ENCODE assay signal across 8 cellular contexts in the genomic region with DNA sequence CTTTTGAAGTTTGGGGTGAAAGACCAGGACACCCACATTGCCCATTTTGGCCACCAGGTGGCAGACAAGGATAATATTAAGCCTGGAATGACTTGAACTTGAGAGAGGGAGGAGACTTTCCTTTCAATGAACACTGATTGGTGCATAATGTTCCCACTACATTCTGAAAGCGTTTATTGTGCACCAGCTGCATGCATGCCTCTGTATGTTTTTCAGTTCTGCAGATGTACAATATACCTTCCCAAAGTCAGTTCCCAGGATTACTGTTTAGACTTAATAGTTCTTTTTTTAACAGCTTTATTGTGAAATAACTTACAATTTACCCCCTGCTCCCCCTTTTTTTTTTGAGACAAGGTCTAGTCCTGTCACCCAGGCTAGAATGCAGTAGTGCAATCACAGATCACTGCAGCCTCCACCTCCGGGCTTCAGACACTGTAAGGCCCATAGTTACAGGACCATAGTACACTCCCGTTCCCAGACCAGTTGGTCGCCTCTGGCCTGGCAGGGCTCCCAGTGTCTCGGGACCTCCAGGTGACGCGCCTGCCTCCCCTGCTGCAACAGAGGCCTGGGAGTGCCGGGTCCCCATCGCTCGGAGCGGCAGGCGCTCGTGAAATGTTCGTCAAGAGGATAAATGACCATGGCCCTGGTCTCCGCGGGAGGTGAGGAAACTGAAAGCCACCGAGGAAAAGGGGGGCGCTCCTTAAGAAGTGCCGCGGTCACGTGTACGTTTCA. TPM values are rescaled to one million over a fixed set of nuclear protein-coding genes. Genes with fewer than 3 reads are reported as not detected.
DNase-seq lines count a peak whose midpoint lies in the region; ATAC-seq and TF ChIP-seq lines count a peak whose summit lies in the region.

No MANE protein-coding gene starts in this region.

- peak overlapping the region; percentile 86 to 96 (median 90) for H3K4me3 Mint-ChIP-seq in CD4-positive, alpha-beta memory T cell
- peak overlapping the region; percentile 78 for H3K4me3 Mint-ChIP-seq in activated T-helper 2 cell treated with anti-CD3 and anti-CD28 coated beads, Interferon-gamma antibody, Interleukin-2, Interleukin-4, amounts not matched to agents 10 μg/mL and 5 μg/mL and 100 μg/mL, durations not matched to agents 14 hours and 24 hours and 36 hours (ENCODE audit: low read depth)
- H3K4me3 Mint-ChIP-seq in neural progenitor cell: no peak overlapping the region
- peak overlapping the region; percentile 88 for H3K4me3 Mint-ChIP-seq in stimulated activated naive CD8-positive, alpha-beta T cell treated with anti-CD3 and anti-CD28 coated beads, Interleukin-15, amount 100 ng/mL, for 72 hours

- peak; percentile 73 for TF ChIP-seq CTCF in GM20000 (IDR thresholded peaks at IDR 0.05; ENCODE audit: extremely low read depth, missing control alignments)
- TF ChIP-seq CTCF in KMS-11 (conservative IDR thresholded peaks at IDR 0.05; ENCODE audit: low read depth, low read length): peak; percentile 92
- peak; percentile 95 for TF ChIP-seq CTCF in RWPE2 (IDR thresholded peaks at IDR 0.05; ENCODE audit: poor library complexity, severe bottlenecking)
- peak; percentile 82 for TF ChIP-seq CTCF in neural progenitor cell (IDR thresholded peaks at IDR 0.05)

- peaks cover 16% of the 10 kb centered on the region for H3K27me3 ChIP-seq in CD4-positive, alpha-beta memory T cell (ENCODE audit: insufficient read depth, low read length)
- H3K27me3 ChIP-seq in KMS-11 (ENCODE audit: insufficient read depth, low read depth) (no peaks in the 10 kb centered on the region), RWPE2 (ENCODE audit: insufficient read depth, poor library complexity, severe bottlenecking) (no peaks in the 10 kb centered on the region), neural progenitor cell (peaks cover 56% of the 10 kb centered on the region)

- H3K79me2 ChIP-seq in KMS-11 (ENCODE audit: insufficient read depth, low read depth) (no peaks in the 10 kb centered on the region), neural progenitor cell (ENCODE audit: low read depth) (no peaks in the 10 kb centered on the region)

- CTCF ChIA-PET in CD4-positive, alpha-beta memory T cell (lab: Charles Lee; ENCODE audit: partially characterized antibody): interaction anchor here (0.7 to 2.5 kb wide), 5 partner anchors 9 to 238 kb away, joined by 3 to 8 read pairs (median 4); no protein-coding TSS in a partner anchor

- peaks cover 0 to 8% (median 4%) of the 10 kb centered on the region in 8 donors for H3K9me3 Mint-ChIP-seq in CD4-positive, alpha-beta memory T cell
- no peaks in the 10 kb centered on the region for H3K9me3 Mint-ChIP-seq in activated T-helper 2 cell treated with anti-CD3 and anti-CD28 coated beads, Interferon-gamma antibody, Interleukin-2, Interleukin-4, amounts not matched to agents 10 μg/mL and 5 μg/mL and 100 μg/mL, durations not matched to agents 14 hours and 24 hours and 36 hours
- H3K9me3 Mint-ChIP-seq in neural progenitor cell: no peaks in the 10 kb centered on the region
- H3K9me3 Mint-ChIP-seq in stimulated activated naive CD8-positive, alpha-beta T cell treated with anti-CD3 and anti-CD28 coated beads, Interleukin-15, amount 100 ng/mL, for 72 hours: no peaks in the 10 kb centered on the region

- intact Hi-C loops in CD4-positive, alpha-beta memory T cell (cut with micrococcal nuclease): loop anchor here (2.0 kb wide), 1 partner anchor 213 kb away; no protein-coding TSS in a partner anchor
- intact Hi-C loops in activated T-helper 2 cell treated with anti-CD3 and anti-CD28 coated beads, Interferon-gamma antibody, Interleukin-2, Interleukin-4, amounts not matched to agents 10 μg/mL and 5 μg/mL and 100 μg/mL, durations not matched to agents 14 hours and 24 hours and 36 hours (cut with micrococcal nuclease): loop anchor here (2.0 to 5.0 kb wide), 2 partner anchors 160 to 237 kb away; partner anchors contain the start of gene PHAF1

- H3K4me2 ChIP-seq in KMS-11: peak overlapping the region; percentile 71
- H3K4me2 ChIP-seq in neural progenitor cell: no peak overlapping the region

- peaks cover 16% of the 10 kb centered on the region for H3K36me3 ChIP-seq in CD4-positive, alpha-beta memory T cell (ENCODE audit: insufficient read depth, low read length)
- H3K36me3 ChIP-seq in KMS-11 (ENCODE audit: insufficient read depth) (no peaks in the 10 kb centered on the region), RWPE2 (ENCODE audit: low read depth) (peaks cover 5% of the 10 kb centered on the region), neural progenitor cell (no peaks in the 10 kb centered on the region)

- peaks cover 9 to 24% (median 13%) of the 10 kb centered on the region in 4 donors for H3K4me1 Mint-ChIP-seq in CD4-positive, alpha-beta memory T cell
- peaks cover 20% of the 10 kb centered on the region for H3K4me1 Mint-ChIP-seq in activated T-helper 2 cell treated with anti-CD3 and anti-CD28 coated beads, Interferon-gamma antibody, Interleukin-2, Interleukin-4, amounts not matched to agents 10 μg/mL and 5 μg/mL and 100 μg/mL, durations not matched to agents 14 hours and 24 hours and 36 hours (ENCODE audit: low read depth)
- peaks cover 8% of the 10 kb centered on the region for H3K4me1 Mint-ChIP-seq in neural progenitor cell
- H3K4me1 Mint-ChIP-seq in stimulated activated naive CD8-positive, alpha-beta T cell treated with anti-CD3 and anti-CD28 coated beads, Interleukin-15, amount 100 ng/mL, for 72 hours: peaks cover 49% of the 10 kb centered on the region

- peak; percentile 70 for ATAC-seq in RWPE2 (ENCODE audit: low read depth)
- ATAC-seq in stimulated activated naive CD8-positive, alpha-beta T cell treated with anti-CD3 and anti-CD28 coated beads, Interleukin-15, amount 100 ng/mL, for 72 hours: peak; percentile 80

- peak overlapping the region in 1 of 2 donors; percentile 60 for H3K4me3 ChIP-seq in CD4-positive, alpha-beta memory T cell (ENCODE audit: low read length in 2 of 2)
- H3K4me3 ChIP-seq in KMS-11 (IDR thresholded peaks at IDR 0.05; ENCODE audit: insufficient read depth, low read depth, low read length): no peak overlapping the region
- H3K4me3 ChIP-seq in RWPE2 (ENCODE audit: severe bottlenecking): peak overlapping the region; percentile 25
- no peak overlapping the region for H3K4me3 ChIP-seq in neural progenitor cell

- POLR2A ChIA-PET in CD4-positive, alpha-beta memory T cell (lab: Charles Lee; ENCODE audit: partially characterized antibody): interaction anchor here (0.6 to 1.4 kb wide), 2 partner anchors 14 to 271 kb away, joined by 3 to 6 read pairs; partner anchors contain the start of gene CIAO2B

- H4K20me1 ChIP-seq in KMS-11 (ENCODE audit: insufficient read depth) (no peaks in the 10 kb centered on the region), neural progenitor cell (ENCODE audit: low read depth) (peaks cover 5% of the 10 kb centered on the region)

- no peaks in the 10 kb centered on the region for H3K9me3 ChIP-seq in CD4-positive, alpha-beta memory T cell (ENCODE audit: control insufficient read depth in 1 of 2, low read length in 2 of 2)
- no peaks in the 10 kb centered on the region for H3K9me3 ChIP-seq in RWPE2 (ENCODE audit: severe bottlenecking)
- no peaks in the 10 kb centered on the region for H3K9me3 ChIP-seq in neural progenitor cell (ENCODE audit: low read depth)

- no peaks in the 10 kb centered on the region for H3F3A ChIP-seq in neural progenitor cell (ENCODE audit: low read depth)

- DNase-seq in CD4-positive, alpha-beta memory T cell: peak; percentile 77 to 83 (median 81)
- DNase-seq in GM20000 (ENCODE audit: low spot score) (peak; percentile 87), RWPE2 (ENCODE audit: low spot score) (no peak), fibroblast of the conjunctiva (ENCODE audit: low read depth) (peak; percentile 72), neural progenitor cell (ENCODE audit: low spot score) (peak; percentile 72)
- DNase-seq in activated T-helper 2 cell treated with anti-CD3 and anti-CD28 coated beads, Interferon-gamma antibody, Interleukin-2, Interleukin-4, amounts not matched to agents 10 μg/mL and 5 μg/mL and 100 μg/mL, durations not matched to agents 14 hours and 24 hours and 36 hours (ENCODE audit: low spot score): peak; percentile 75
- DNase-seq in stimulated activated naive CD8-positive, alpha-beta T cell treated with anti-CD3 and anti-CD28 coated beads, Interleukin-15, amount 100 ng/mL, for 72 hours: peak; percentile 81 to 84

- peaks cover 11% of the 10 kb centered on the region for H3K4me1 ChIP-seq in CD4-positive, alpha-beta memory T cell (ENCODE audit: insufficient read depth, low read length)
- H3K4me1 ChIP-seq in KMS-11 (ENCODE audit: low read depth, poor library complexity, severe bottlenecking) (peaks cover 3% of the 10 kb centered on the region), RWPE2 (ENCODE audit: insufficient read depth, poor library complexity, severe bottlenecking) (no peaks in the 10 kb centered on the region), neural progenitor cell (no peaks in the 10 kb centered on the region)

- peak overlapping the region in 6 of 7 donors; percentile 10 to 79 (median 39) for H3K27ac Mint-ChIP-seq in CD4-positive, alpha-beta memory T cell
- no peak overlapping the region for H3K27ac Mint-ChIP-seq in activated T-helper 2 cell treated with anti-CD3 and anti-CD28 coated beads, Interferon-gamma antibody, Interleukin-2, Interleukin-4, amounts not matched to agents 10 μg/mL and 5 μg/mL and 100 μg/mL, durations not matched to agents 14 hours and 24 hours and 36 hours
- H3K27ac Mint-ChIP-seq in neural progenitor cell: no peak overlapping the region
- H3K27ac Mint-ChIP-seq in stimulated activated naive CD8-positive, alpha-beta T cell treated with anti-CD3 and anti-CD28 coated beads, Interleukin-15, amount 100 ng/mL, for 72 hours: peak overlapping the region; percentile 30 to 52

- peaks cover 10 to 14% of the 10 kb centered on the region in 2 donors for H3K36me3 Mint-ChIP-seq in CD4-positive, alpha-beta memory T cell
- H3K36me3 Mint-ChIP-seq in activated T-helper 2 cell treated with anti-CD3 and anti-CD28 coated beads, Interferon-gamma antibody, Interleukin-2, Interleukin-4, amounts not matched to agents 10 μg/mL and 5 μg/mL and 100 μg/mL, durations not matched to agents 14 hours and 24 hours and 36 hours (ENCODE audit: low read depth): peaks cover 14% of the 10 kb centered on the region
- H3K36me3 Mint-ChIP-seq in neural progenitor cell: peaks cover 7% of the 10 kb centered on the region

- H3K9ac ChIP-seq in KMS-11: no peak overlapping the region
- H3K9ac ChIP-seq in neural progenitor cell: no peak overlapping the region

- no peak overlapping the region for H3K27ac ChIP-seq in CD4-positive, alpha-beta memory T cell (ENCODE audit: low read depth, low read length)
- H3K27ac ChIP-seq in KMS-11 (no peak overlapping the region), RWPE2 (ENCODE audit: poor library complexity, severe bottlenecking) (peak overlapping the region; percentile 49), neural progenitor cell (no peak overlapping the region)

- H2AFZ ChIP-seq in KMS-11 (ENCODE audit: low read depth): peak overlapping the region; percentile 88
- no peak overlapping the region for H2AFZ ChIP-seq in neural progenitor cell (replicated peaks)

- peaks cover 26 to 27% of the 10 kb centered on the region in 2 donors for H3K27me3 Mint-ChIP-seq in CD4-positive, alpha-beta memory T cell
- peaks cover 33% of the 10 kb centered on the region for H3K27me3 Mint-ChIP-seq in activated T-helper 2 cell treated with anti-CD3 and anti-CD28 coated beads, Interferon-gamma antibody, Interleukin-2, Interleukin-4, amounts not matched to agents 10 μg/mL and 5 μg/mL and 100 μg/mL, durations not matched to agents 14 hours and 24 hours and 36 hours (ENCODE audit: low read depth)
- peaks cover 11% of the 10 kb centered on the region for H3K27me3 Mint-ChIP-seq in neural progenitor cell (ENCODE audit: insufficient read depth, low read depth)
- peaks cover 47% of the 10 kb centered on the region for H3K27me3 Mint-ChIP-seq in stimulated activated naive CD8-positive, alpha-beta T cell treated with anti-CD3 and anti-CD28 coated beads, Interleukin-15, amount 100 ng/mL, for 72 hours

RNA-seq across cellular contexts. Expression of gene CES2, which starts 12.2 kb away (rescaled TPM):
- total RNA-seq in CD4-positive, alpha-beta memory T cell: 10 to 100 TPM; 46.5 to 51.0 TPM
- 10 to 100 TPM; 25.4 to 30.4 TPM for polyA plus RNA-seq in CD4-positive, alpha-beta memory T cell
- total RNA-seq in activated T-helper 2 cell treated with anti-CD3 and anti-CD28 coated beads, Interferon-gamma antibody, Interleukin-2, Interleukin-4, amounts not matched to agents 10 μg/mL and 5 μg/mL and 100 μg/mL, durations not matched to agents 14 hours and 24 hours and 36 hours: 35.3 and 36.8 TPM in 2 replicates
- total RNA-seq in neural progenitor cell (ENCODE audit: low replicate concordance): 11.1 and 20.9 TPM in 2 replicates

RNA-seq across cellular contexts. Expression of gene CIAO2B, which starts 13.3 kb away (rescaled TPM):
- 10 to 100 TPM; 72.7 to 75.0 TPM for total RNA-seq in CD4-positive, alpha-beta memory T cell
- 100 to 1,000 TPM; 128 to 150 TPM for polyA plus RNA-seq in CD4-positive, alpha-beta memory T cell
- 161 and 165 TPM in 2 replicates for total RNA-seq in activated T-helper 2 cell treated with anti-CD3 and anti-CD28 coated beads, Interferon-gamma antibody, Interleukin-2, Interleukin-4, amounts not matched to agents 10 μg/mL and 5 μg/mL and 100 μg/mL, durations not matched to agents 14 hours and 24 hours and 36 hours
- 55.5 and 76.0 TPM in 2 replicates for total RNA-seq in neural progenitor cell (ENCODE audit: low replicate concordance)

RNA-seq across cellular contexts. Expression of gene CES3, which starts 13.6 kb away (rescaled TPM):
- under 1 TPM; 0.32 to 0.61 TPM for total RNA-seq in CD4-positive, alpha-beta memory T cell
- polyA plus RNA-seq in CD4-positive, alpha-beta memory T cell: not detected
- total RNA-seq in activated T-helper 2 cell treated with anti-CD3 and anti-CD28 coated beads, Interferon-gamma antibody, Interleukin-2, Interleukin-4, amounts not matched to agents 10 μg/mL and 5 μg/mL and 100 μg/mL, durations not matched to agents 14 hours and 24 hours and 36 hours: 9.4 and 10.6 TPM in 2 replicates
- 5.7 and 13.4 TPM in 2 replicates for total RNA-seq in neural progenitor cell (ENCODE audit: low replicate concordance)

RNA-seq across cellular contexts. Expression of gene RRAD, which starts 22.1 kb away (rescaled TPM):
- total RNA-seq in CD4-positive, alpha-beta memory T cell: under 1 TPM; 0.29 to 0.58 TPM
- not detected for polyA plus RNA-seq in CD4-positive, alpha-beta memory T cell
- 1.2 and 1.8 TPM in 2 replicates for total RNA-seq in activated T-helper 2 cell treated with anti-CD3 and anti-CD28 coated beads, Interferon-gamma antibody, Interleukin-2, Interleukin-4, amounts not matched to agents 10 μg/mL and 5 μg/mL and 100 μg/mL, durations not matched to agents 14 hours and 24 hours and 36 hours
- total RNA-seq in neural progenitor cell (ENCODE audit: low replicate concordance): 0.12 and 0.24 TPM in 2 replicates

RNA-seq across cellular contexts. Expression of gene CDH16, which starts 28.8 kb away (rescaled TPM):
- not detected for total RNA-seq in CD4-positive, alpha-beta memory T cell
- polyA plus RNA-seq in CD4-positive, alpha-beta memory T cell: not detected
- total RNA-seq in activated T-helper 2 cell treated with anti-CD3 and anti-CD28 coated beads, Interferon-gamma antibody, Interleukin-2, Interleukin-4, amounts not matched to agents 10 μg/mL and 5 μg/mL and 100 μg/mL, durations not matched to agents 14 hours and 24 hours and 36 hours: not detected in 2 replicates
- total RNA-seq in neural progenitor cell (ENCODE audit: low replicate concordance): not detected in 2 replicates

Comparison
In these comparisons a context has a peak if more than half of its experiments do, and no peak if none do; other contexts are left out.
1. H3K27ac Mint-ChIP-seq: peak in CD4-positive, alpha-beta memory T cell (6 of 7) and stimulated activated naive CD8-positive, alpha-beta T cell treated with anti-CD3 and anti-CD28 coated beads, Interleukin-15, amount 100 ng/mL, for 72 hours (2 of 2); none in activated T-helper 2 cell treated with anti-CD3 and anti-CD28 coated beads, Interferon-gamma antibody, Interleukin-2, Interleukin-4, amounts not matched to agents 10 μg/mL and 5 μg/mL and 100 μg/mL, durations not matched to agents 14 hours and 24 hours and 36 hours (single experiment) and neural progenitor cell (single experiment).
2. Peak in every context shown above with its lines, with median percentiles within 50 percentile points of each other: CTCF ChIP-seq.